19 cellular contexts compared by ENCODE assay signal in genomic region chr20:9202440-9203080, GRCh38.
DNase-seq lines count a peak whose midpoint lies in the region; ATAC-seq and TF ChIP-seq lines count a peak whose summit lies in the region.
"Had no signal": no experiment of that assay in that cellular context is flagged by ENCODE, and none has a peak within 500 bp of the region (broad histone marks: within the 10 kb centered on the region; RNA-seq: fewer than 3 reads in every experiment).

No MANE protein-coding gene starts in this region.

- ATAC-seq in RWPE2 (ENCODE audit: low read depth), result no peak
- ATAC-seq in left colon, result peak; percentile 92
- ATAC-seq: activated CD8-positive, alpha-beta T cell treated with anti-CD3 and anti-CD28 coated beads for 36 hours; K562; upper lobe of right lung had no signal

- in situ Hi-C loops in ACHN (cut with HindIII; ENCODE audit: low pct_ligation_motif_present, low pct_unique_long_range_greater_than_20kb, low sequenced_read_pairs), result no loop called here

- DNase-seq in ACHN, result peak; percentile 32
- DNase-seq in EL, result peak; percentile 36
- DNase-seq in RWPE2 (ENCODE audit: low spot score), result no peak
- peak in 1 of 2 donors; percentile 9 for DNase-seq in left colon
- DNase-seq in Ammon's horn (ENCODE audit: low spot score), result no peak
- no peak for DNase-seq in amygdala (lab: John Stamatoyannopoulos, UW)
- DNase-seq in vagina (ENCODE audit: extremely low spot score in 2 of 2), result no peak
- DNase-seq: activated CD4-positive, CD25-positive, alpha-beta regulatory T cell treated with anti-CD3 and anti-CD28 coated beads, Interleukin-2, amount 50 U/mL, for 72 hours; activated CD8-positive, alpha-beta T cell treated with anti-CD3 and anti-CD28 coated beads for 36 hours; activated gamma-delta T cell treated with Interleukin-2 at 50 U/mL for 16 hours; H9; heart right ventricle; NCI-H187; OCI-M1; posterior cingulate gyrus; SIG-M5; upper lobe of right lung had no signal

- H3K27me3 ChIP-seq in RWPE2 (ENCODE audit: insufficient read depth, poor library complexity, severe bottlenecking) (no peaks in the 10 kb centered on the region), vagina (no peaks in the 10 kb centered on the region)
- H3K27me3 ChIP-seq: heart right ventricle, upper lobe of right lung had no signal

- peak overlapping the region; percentile 96 for H3K27ac ChIP-seq in RWPE2 (ENCODE audit: poor library complexity, severe bottlenecking)
- H3K27ac ChIP-seq in vagina, result no peak overlapping the region
- H3K27ac ChIP-seq: coronary artery, upper lobe of right lung had no signal

- H3K36me3 ChIP-seq in RWPE2 (ENCODE audit: low read depth) (no peaks in the 10 kb centered on the region), vagina (no peaks in the 10 kb centered on the region)
- H3K36me3 ChIP-seq: heart right ventricle, upper lobe of right lung had no signal

- no peak for TF ChIP-seq POLR2A in vagina (IDR thresholded peaks at IDR 0.05)

- H3K4me1 ChIP-seq in RWPE2 (ENCODE audit: insufficient read depth, poor library complexity, severe bottlenecking), result peaks cover 52% of the 10 kb centered on the region
- H3K4me1 ChIP-seq in vagina, result no peaks in the 10 kb centered on the region

- intact Hi-C loops in left colon (cut with DNase I, micrococcal nuclease), result no loop called here
- intact Hi-C loops in vagina (cut with DNase I), result no loop called here

- H3K9me3 ChIP-seq in RWPE2 (ENCODE audit: severe bottlenecking) (no peaks in the 10 kb centered on the region), vagina (no peaks in the 10 kb centered on the region)
- H3K9me3 ChIP-seq: heart right ventricle, upper lobe of right lung had no signal

- no peak for TF ChIP-seq CTCF in RWPE2 (IDR thresholded peaks at IDR 0.05; ENCODE audit: poor library complexity, severe bottlenecking)
- no peak for TF ChIP-seq CTCF in vagina (IDR thresholded peaks at IDR 0.05)

- H3K4me3 ChIP-seq in RWPE2 (ENCODE audit: severe bottlenecking), result no peak overlapping the region
- no peak overlapping the region for H3K4me3 ChIP-seq in vagina
- H3K4me3 ChIP-seq: coronary artery, heart right ventricle, K562, upper lobe of right lung had no signal

Comparison
In these comparisons a context has a peak if more than half of its experiments do, and no peak if none do; other contexts are left out.
1. DNase-seq: peak in ACHN (single experiment) and EL (single experiment); none in RWPE2 (single experiment), Ammon's horn (single experiment), amygdala (0 of 56) and vagina (0 of 2).